11 cellular contexts compared by ENCODE assay signal in the genomic region with DNA sequence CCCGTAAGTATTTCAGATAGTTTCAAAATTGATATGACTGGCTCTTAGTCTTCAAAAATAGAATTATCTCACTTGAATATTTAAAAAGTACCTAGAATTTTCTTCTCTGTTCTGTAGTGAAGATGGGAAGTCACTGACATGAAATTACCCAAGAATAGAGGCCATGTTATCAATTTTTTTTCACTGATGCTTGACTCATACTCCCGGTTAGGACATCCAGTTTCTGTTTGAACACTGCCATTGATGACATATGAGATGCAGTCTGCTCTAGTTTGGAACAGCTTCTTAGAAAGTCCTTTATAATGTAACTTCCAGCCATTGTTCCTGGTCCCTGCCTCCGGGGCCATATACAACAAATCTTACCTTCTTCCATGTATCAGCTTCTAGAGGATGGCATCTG. TPM values are rescaled to one million over a fixed set of nuclear protein-coding genes. Genes with fewer than 3 reads are reported as not detected.
DNase-seq lines count a peak whose midpoint lies in the region; ATAC-seq lines count a peak whose summit lies in the region.
"Had no signal": no experiment of that assay in that cellular context is flagged by ENCODE, and none has a peak within 500 bp of the region (broad histone marks: within the 10 kb centered on the region; RNA-seq: fewer than 3 reads in every experiment).

No MANE protein-coding gene starts in this region.

- H3K4me1 Mint-ChIP-seq in naive thymus-derived CD4-positive, alpha-beta T cell = peaks cover 0 to 11% (median 0%) of the 10 kb centered on the region in 7 donors

- no peak overlapping the region for H3K27ac Mint-ChIP-seq in naive thymus-derived CD4-positive, alpha-beta T cell

- peaks cover 0 to 3% (median 0%) of the 10 kb centered on the region in 5 donors for H3K36me3 Mint-ChIP-seq in naive thymus-derived CD4-positive, alpha-beta T cell

- no peak overlapping the region for H3K4me3 Mint-ChIP-seq in naive thymus-derived CD4-positive, alpha-beta T cell
- H3K4me3 Mint-ChIP-seq: central memory CD8-positive, alpha-beta T cell had no signal

- no peak overlapping the region for H3K4me3 ChIP-seq in naive thymus-derived CD4-positive, alpha-beta T cell (ENCODE audit: low read length)
- H3K4me3 ChIP-seq: lower lobe of right lung had no signal

- CTCF ChIA-PET in naive thymus-derived CD4-positive, alpha-beta T cell (lab: Charles Lee) = interaction anchor here (1.1 kb wide), 1 partner anchor 44 kb away, joined by 3 read pairs; no protein-coding TSS in a partner anchor

- ATAC-seq in GM18520 (IDR thresholded peaks at IDR 0.05; ENCODE audit: unreplicated experiment) = peak; percentile 69
- peak; percentile 85 for ATAC-seq in GM21619 (IDR thresholded peaks at IDR 0.05; ENCODE audit: unreplicated experiment)
- ATAC-seq in naive thymus-derived CD4-positive, alpha-beta T cell = peak; percentile 41

- no peaks in the 10 kb centered on the region for H3K4me1 ChIP-seq in naive thymus-derived CD4-positive, alpha-beta T cell (ENCODE audit: control insufficient read depth in 2 of 2, insufficient read depth in 2 of 2, low read length in 2 of 2)
- H3K4me1 ChIP-seq: lower lobe of right lung had no signal

- intact Hi-C loops in naive thymus-derived CD4-positive, alpha-beta T cell (cut with micrococcal nuclease) = no loop called here

- H3K27me3 ChIP-seq in naive thymus-derived CD4-positive, alpha-beta T cell (ENCODE audit: control insufficient read depth in 2 of 2, insufficient read depth in 2 of 2, low read length in 2 of 2) = no peaks in the 10 kb centered on the region

- POLR2A ChIA-PET in naive thymus-derived CD4-positive, alpha-beta T cell (lab: Charles Lee) = interaction anchor here (0.6 kb wide), 1 partner anchor 1797 kb away, joined by 4 read pairs; no protein-coding TSS in a partner anchor

- H3K27me3 Mint-ChIP-seq in naive thymus-derived CD4-positive, alpha-beta T cell = peaks cover 0 to 3% (median 0%) of the 10 kb centered on the region in 5 donors
- H3K27me3 Mint-ChIP-seq: central memory CD8-positive, alpha-beta T cell had no signal

- H3K9me3 ChIP-seq in naive thymus-derived CD4-positive, alpha-beta T cell (ENCODE audit: control insufficient read depth in 2 of 3, low read length in 3 of 3) = no peaks in the 10 kb centered on the region
- H3K9me3 ChIP-seq: lower lobe of right lung had no signal

- DNase-seq in OCI-M1 (lab: John Stamatoyannopoulos, UW) = peak; percentile 10
- DNase-seq in naive thymus-derived CD4-positive, alpha-beta T cell = no peak
- no peak for DNase-seq in DMS153 (lab: John Stamatoyannopoulos, UW)
- DNase-seq in SHP77 treated with DMSO at 0.1 percent for 48 hours (lab: John Stamatoyannopoulos, UW) = no peak
- DNase-seq in DMS79 (lab: John Stamatoyannopoulos, UW) = no peak
- DNase-seq in cortex of kidney (lab: John Stamatoyannopoulos, UW) = no peak
- DNase-seq: lower lobe of right lung, T1000 had no signal

- no peaks in the 10 kb centered on the region for H3K9me3 Mint-ChIP-seq in naive thymus-derived CD4-positive, alpha-beta T cell
- H3K9me3 Mint-ChIP-seq: central memory CD8-positive, alpha-beta T cell had no signal

- no peak overlapping the region for H3K27ac ChIP-seq in naive thymus-derived CD4-positive, alpha-beta T cell (ENCODE audit: low read depth, low read length)
- H3K27ac ChIP-seq: lower lobe of right lung had no signal

- no peaks in the 10 kb centered on the region for H3K36me3 ChIP-seq in naive thymus-derived CD4-positive, alpha-beta T cell (ENCODE audit: control insufficient read depth in 2 of 3, insufficient read depth in 3 of 3, low read length in 3 of 3)

RNA-seq across cellular contexts. Expression of gene MAP3K20, which starts 26.0 kb away (rescaled TPM):
- 10 to 100 TPM in 2 of 5 experiments, 1 to 10 TPM in 1, under 1 TPM in 2; 0.30 to 17.0 (median 2.6) TPM for total RNA-seq in naive thymus-derived CD4-positive, alpha-beta T cell
- under 1 TPM in 1 of 2 donors, not detected in 1; 0.18 TPM for polyA plus RNA-seq in naive thymus-derived CD4-positive, alpha-beta T cell
